21 cellular contexts compared by ENCODE assay signal in genomic region chr2:202703091-202703490, GRCh38.
DNase-seq lines count a peak whose midpoint lies in the region; ATAC-seq and TF ChIP-seq lines count a peak whose summit lies in the region.
"Had no signal": no experiment of that assay in that cellular context is flagged by ENCODE, and none has a peak within 500 bp of the region (broad histone marks: within the 10 kb centered on the region; RNA-seq: fewer than 3 reads in every experiment).

No MANE protein-coding gene starts in this region.

- peak overlapping the region; percentile 15 for H2AFZ ChIP-seq in osteoblast (ENCODE audit: low read length)
- H2AFZ ChIP-seq: neural progenitor cell had no signal

- H3K4me1 ChIP-seq in osteoblast (ENCODE audit: insufficient read depth, low read length) (no peaks in the 10 kb centered on the region), thyroid gland (no peaks in the 10 kb centered on the region)
- H3K4me1 ChIP-seq: heart right ventricle, neural progenitor cell had no signal

- no peak overlapping the region for H3K4me3 Mint-ChIP-seq in activated CD4-positive, alpha-beta memory T cell treated with anti-CD3 and anti-CD28 coated beads for 36 hours
- H3K4me3 Mint-ChIP-seq in activated CD4-positive, alpha-beta memory T cell treated with anti-CD3 and anti-CD28 coated beads, Interleukin-2, amount 10 ng/mL, durations not matched to agents 7 days and 5 days = no peak overlapping the region
- no peak overlapping the region for H3K4me3 Mint-ChIP-seq in activated CD8-positive, alpha-beta T cell treated with anti-CD3 and anti-CD28 coated beads for 36 hours
- H3K4me3 Mint-ChIP-seq: neural progenitor cell had no signal

- no peak for TF ChIP-seq CTCF in activated CD8-positive, alpha-beta T cell treated with anti-CD3 and anti-CD28 coated beads for 36 hours (IDR thresholded peaks at IDR 0.05)
- TF ChIP-seq CTCF in osteoblast (IDR thresholded peaks at IDR 0.05; ENCODE audit: extremely low read depth, low read depth, low read length) (no peak), thyroid gland (IDR thresholded peaks at IDR 0.05) (no peak)

- DNase-seq in activated CD4-positive, alpha-beta memory T cell treated with anti-CD3 and anti-CD28 coated beads for 36 hours = no peak
- no peak for DNase-seq in activated CD4-positive, alpha-beta memory T cell treated with anti-CD3 and anti-CD28 coated beads, Interleukin-2, amount 10 ng/mL, durations not matched to agents 7 days and 5 days
- no peak for DNase-seq in activated CD8-positive, alpha-beta T cell treated with anti-CD3 and anti-CD28 coated beads for 36 hours
- DNase-seq in osteoblast (ENCODE audit: insufficient read length, low spot score, missing footprints) (no peak), thyroid gland (no peak), iPS-NIHi11 (ENCODE audit: low spot score) (no peak)
- DNase-seq in effector CD4-positive, alpha-beta T cell = no peak
- DNase-seq: activated CD4-positive, alpha-beta T cell treated with anti-CD3 and anti-CD28 coated beads, Interleukin-2, amount 50 U/mL, for 4 hours; activated effector memory CD4-positive, alpha-beta T cell treated with Interleukin-2 at 50 U/mL for 16 hours; brain microvascular endothelial cell; CD4-positive, alpha-beta memory T cell; heart right ventricle; islet precursor cell; NCI-H1436; NCI-H2171 treated with DMSO at 0.1 percent for 48 hours; retina; stimulated activated naive CD4-positive, alpha-beta T cell had no signal

- H3K36me3 Mint-ChIP-seq in activated CD4-positive, alpha-beta memory T cell treated with anti-CD3 and anti-CD28 coated beads for 36 hours = peaks cover 4% of the 10 kb centered on the region
- peaks cover 5% of the 10 kb centered on the region for H3K36me3 Mint-ChIP-seq in activated CD4-positive, alpha-beta memory T cell treated with anti-CD3 and anti-CD28 coated beads, Interleukin-2, amount 10 ng/mL, durations not matched to agents 7 days and 5 days (ENCODE audit: low read depth)
- H3K36me3 Mint-ChIP-seq in activated CD8-positive, alpha-beta T cell treated with anti-CD3 and anti-CD28 coated beads for 36 hours (ENCODE audit: low read depth) = peaks cover 30% of the 10 kb centered on the region

- ATAC-seq in activated CD8-positive, alpha-beta T cell treated with anti-CD3 and anti-CD28 coated beads for 36 hours = peak; percentile 25
- peak; percentile 91 for ATAC-seq in esophagus mucosa
- ATAC-seq: heart right ventricle, Panc1, SK-N-SH treated with all-trans-retinoic acid at 6 μM for 48 hours had no signal

- intact Hi-C loops in activated CD4-positive, alpha-beta memory T cell treated with anti-CD3 and anti-CD28 coated beads for 36 hours (cut with micrococcal nuclease) = loop anchor here (5.0 kb wide), 2 partner anchors 36 to 116 kb away; no protein-coding TSS in a partner anchor
- intact Hi-C loops in activated CD8-positive, alpha-beta T cell treated with anti-CD3 and anti-CD28 coated beads for 36 hours (cut with micrococcal nuclease) = loop anchor here (10.0 kb wide), 1 partner anchor 68 kb away; the partner anchor contains the start of gene FAM117B
- intact Hi-C loops in thyroid gland (cut with DNase I) = no loop called here

- peaks cover 2% of the 10 kb centered on the region for H3K9me3 Mint-ChIP-seq in activated CD4-positive, alpha-beta memory T cell treated with anti-CD3 and anti-CD28 coated beads for 36 hours
- H3K9me3 Mint-ChIP-seq in activated CD4-positive, alpha-beta memory T cell treated with anti-CD3 and anti-CD28 coated beads, Interleukin-2, amount 10 ng/mL, durations not matched to agents 7 days and 5 days = peaks cover under 1% of the 10 kb centered on the region
- H3K9me3 Mint-ChIP-seq in activated CD8-positive, alpha-beta T cell treated with anti-CD3 and anti-CD28 coated beads for 36 hours = peaks cover 6% of the 10 kb centered on the region

- no peaks in the 10 kb centered on the region for H3K27me3 Mint-ChIP-seq in activated CD4-positive, alpha-beta memory T cell treated with anti-CD3 and anti-CD28 coated beads for 36 hours
- no peaks in the 10 kb centered on the region for H3K27me3 Mint-ChIP-seq in activated CD4-positive, alpha-beta memory T cell treated with anti-CD3 and anti-CD28 coated beads, Interleukin-2, amount 10 ng/mL, durations not matched to agents 7 days and 5 days
- H3K27me3 Mint-ChIP-seq in activated CD8-positive, alpha-beta T cell treated with anti-CD3 and anti-CD28 coated beads for 36 hours = no peaks in the 10 kb centered on the region
- H3K27me3 Mint-ChIP-seq: CD4-positive, alpha-beta memory T cell had no signal

- H4K20me1 ChIP-seq in osteoblast (ENCODE audit: insufficient read depth, low read length) = no peaks in the 10 kb centered on the region

- H3K9me3 ChIP-seq in osteoblast (ENCODE audit: low read depth, low read length) (no peaks in the 10 kb centered on the region), thyroid gland (no peaks in the 10 kb centered on the region)

- H3K27me3 ChIP-seq in osteoblast (ENCODE audit: insufficient read depth, low read length) (no peaks in the 10 kb centered on the region), thyroid gland (no peaks in the 10 kb centered on the region)
- H3K27me3 ChIP-seq: brain microvascular endothelial cell, heart right ventricle, neural progenitor cell had no signal

- H3K27ac ChIP-seq in osteoblast (ENCODE audit: low read depth, low read length) = no peak overlapping the region
- H3K27ac ChIP-seq in thyroid gland = no peak overlapping the region
- H3K27ac ChIP-seq: brain microvascular endothelial cell, heart right ventricle, neural progenitor cell had no signal

- 92 to 96% methylated on average over 1 of the region's 1 CpG for WGBS in thyroid gland, 2 donors

- POLR2A ChIA-PET in activated CD4-positive, alpha-beta memory T cell treated with anti-CD3 and anti-CD28 coated beads for 36 hours (lab: Charles Lee) = no interaction called here
- POLR2A ChIA-PET in activated CD4-positive, alpha-beta memory T cell treated with anti-CD3 and anti-CD28 coated beads, Interleukin-2, amount 10 ng/mL, durations not matched to agents 7 days and 5 days (lab: Charles Lee) = no interaction called here
- POLR2A ChIA-PET in activated CD8-positive, alpha-beta T cell treated with anti-CD3 and anti-CD28 coated beads for 36 hours (lab: Charles Lee) = interaction anchor here (0.6 kb wide), 2 partner anchors 67 to 1006 kb away, joined by 3 read pairs; no protein-coding TSS in a partner anchor

- CTCF ChIA-PET in activated CD4-positive, alpha-beta memory T cell treated with anti-CD3 and anti-CD28 coated beads for 36 hours (lab: Charles Lee) = no interaction called here
- CTCF ChIA-PET in activated CD4-positive, alpha-beta memory T cell treated with anti-CD3 and anti-CD28 coated beads, Interleukin-2, amount 10 ng/mL, durations not matched to agents 7 days and 5 days (lab: Charles Lee) = no interaction called here
- CTCF ChIA-PET in activated CD8-positive, alpha-beta T cell treated with anti-CD3 and anti-CD28 coated beads for 36 hours (lab: Charles Lee) = no interaction called here

- H3K4me3 ChIP-seq in osteoblast (ENCODE audit: insufficient read depth, low read length) (no peak overlapping the region), thyroid gland (replicated peaks in 1 of 3) (no peak overlapping the region)
- H3K4me3 ChIP-seq: heart right ventricle, neural progenitor cell had no signal

- H3K36me3 ChIP-seq in osteoblast (ENCODE audit: insufficient read depth, low read length) = no peaks in the 10 kb centered on the region
- H3K36me3 ChIP-seq in thyroid gland = no peaks in the 10 kb centered on the region
- H3K36me3 ChIP-seq: brain microvascular endothelial cell had no signal

- no peak overlapping the region for H3K4me2 ChIP-seq in osteoblast (ENCODE audit: insufficient read depth, low read length)
- H3K4me2 ChIP-seq: neural progenitor cell had no signal

- peak overlapping the region; percentile 0 for H3K27ac Mint-ChIP-seq in activated CD4-positive, alpha-beta memory T cell treated with anti-CD3 and anti-CD28 coated beads for 36 hours
- no peak overlapping the region for H3K27ac Mint-ChIP-seq in activated CD4-positive, alpha-beta memory T cell treated with anti-CD3 and anti-CD28 coated beads, Interleukin-2, amount 10 ng/mL, durations not matched to agents 7 days and 5 days
- H3K27ac Mint-ChIP-seq in activated CD8-positive, alpha-beta T cell treated with anti-CD3 and anti-CD28 coated beads for 36 hours = peak overlapping the region; percentile 90
- H3K27ac Mint-ChIP-seq: neural progenitor cell had no signal

- H3K4me1 Mint-ChIP-seq in activated CD4-positive, alpha-beta memory T cell treated with anti-CD3 and anti-CD28 coated beads for 36 hours (ENCODE audit: low read depth) = peaks cover 60% of the 10 kb centered on the region
- peaks cover 17% of the 10 kb centered on the region for H3K4me1 Mint-ChIP-seq in activated CD4-positive, alpha-beta memory T cell treated with anti-CD3 and anti-CD28 coated beads, Interleukin-2, amount 10 ng/mL, durations not matched to agents 7 days and 5 days
- H3K4me1 Mint-ChIP-seq in activated CD8-positive, alpha-beta T cell treated with anti-CD3 and anti-CD28 coated beads for 36 hours (ENCODE audit: low read depth) = peaks cover 63% of the 10 kb centered on the region
- H3K4me1 Mint-ChIP-seq: neural progenitor cell had no signal

- no peak for TF ChIP-seq POLR2A in thyroid gland (IDR thresholded peaks at IDR 0.05)

- no peaks in the 10 kb centered on the region for H3K79me2 ChIP-seq in osteoblast (ENCODE audit: insufficient read depth, low read length)
